In genomic region chr9:137456061-137456863, GRCh38 we compare ENCODE assay signal across 12 cellular contexts. TPM values are rescaled to one million over a fixed set of nuclear protein-coding genes. Genes with fewer than 3 reads are reported as not detected.
A peak's percentile ranks its signal among the peaks of the same experiment; 100 is the strongest.
DNase-seq lines count a peak whose midpoint lies in the region; ATAC-seq and TF ChIP-seq lines count a peak whose summit lies in the region.
"Had no signal": no experiment of that assay in that cellular context is flagged by ENCODE, and none has a peak within 500 bp of the region (broad histone marks: within the 10 kb centered on the region; RNA-seq: fewer than 3 reads in every experiment).

No MANE protein-coding gene starts in this region.

- intact Hi-C loops in CD4-positive, alpha-beta memory T cell (cut with micrococcal nuclease) = loop anchor here (5.0 kb wide), 1 partner anchor 34 kb away; the partner anchor contains the start of genes EXD3 and NOXA1
- intact Hi-C loops in posterior vena cava (cut with DNase I) (no loop called here), vagina (cut with DNase I) (no loop called here)

- no peak for DNase-seq in CD4-positive, alpha-beta memory T cell
- DNase-seq in fibroblast of peridontal ligament (ENCODE audit: extremely low read depth) (peak; percentile 69), posterior vena cava (ENCODE audit: low spot score) (peak; percentile 58), vagina (ENCODE audit: extremely low spot score in 2 of 2) (no peak), DMS153 (lab: John Stamatoyannopoulos, UW) (no peak)
- DNase-seq: effector memory CD8-positive, alpha-beta T cell; NCI-H1417 treated with DMSO at 0.1 percent for 48 hours; stimulated activated CD4-positive, alpha-beta T cell treated with anti-CD3 and anti-CD28 coated beads, Interleukin-15, amount 100 ng/mL, for 24 hours had no signal

- no peak for TF ChIP-seq POLR2A in vagina (IDR thresholded peaks at IDR 0.05)

- H3K4me2 ChIP-seq in OCI-LY1 (ENCODE audit: low read length) = no peak overlapping the region

- no peaks in the 10 kb centered on the region for H3K27me3 Mint-ChIP-seq in CD4-positive, alpha-beta memory T cell
- H3K27me3 Mint-ChIP-seq: effector memory CD8-positive, alpha-beta T cell had no signal

- CTCF ChIA-PET in CD4-positive, alpha-beta memory T cell (lab: Charles Lee; ENCODE audit: partially characterized antibody) = interaction anchor here (1.6 kb wide), 1 partner anchor 10 kb away, joined by 4 read pairs; no protein-coding TSS in a partner anchor

- no peak overlapping the region for H3K27ac ChIP-seq in CD4-positive, alpha-beta memory T cell (ENCODE audit: low read depth, low read length)
- H3K27ac ChIP-seq in OCI-LY1 (ENCODE audit: low read depth, low read length, poor library complexity, severe bottlenecking) (peak overlapping the region; percentile 33), vagina (no peak overlapping the region)

- TF ChIP-seq CTCF in OCI-LY1 (IDR thresholded peaks at IDR 0.05; ENCODE audit: low read length) (no peak), vagina (IDR thresholded peaks at IDR 0.05) (no peak)

- peaks cover 65% of the 10 kb centered on the region for H3K4me1 ChIP-seq in CD4-positive, alpha-beta memory T cell (ENCODE audit: insufficient read depth, low read length)
- peaks cover 40% of the 10 kb centered on the region for H3K4me1 ChIP-seq in OCI-LY1 (ENCODE audit: insufficient read depth, low read length, severe bottlenecking)
- peaks cover 43% of the 10 kb centered on the region for H3K4me1 ChIP-seq in vagina

- no peaks in the 10 kb centered on the region for H4K20me1 ChIP-seq in OCI-LY1 (ENCODE audit: insufficient read depth, low read length)

- no peak for ATAC-seq in HG02763 (IDR thresholded peaks at IDR 0.05; ENCODE audit: unreplicated experiment)
- ATAC-seq: effector memory CD8-positive, alpha-beta T cell had no signal

- POLR2A ChIA-PET in CD4-positive, alpha-beta memory T cell (lab: Charles Lee; ENCODE audit: partially characterized antibody) = interaction anchor here (1.0 to 1.3 kb wide), 2 partner anchors 10 to 34 kb away, joined by 3 read pairs; no protein-coding TSS in a partner anchor

- H3F3A ChIP-seq in OCI-LY1 (ENCODE audit: insufficient read depth, low read length) = no peaks in the 10 kb centered on the region

- H3K27me3 ChIP-seq in CD4-positive, alpha-beta memory T cell (ENCODE audit: insufficient read depth, low read length) = no peaks in the 10 kb centered on the region
- H3K27me3 ChIP-seq in OCI-LY1 (ENCODE audit: insufficient read depth, low read length) (no peaks in the 10 kb centered on the region), vagina (no peaks in the 10 kb centered on the region)

- H2AFZ ChIP-seq in OCI-LY1 (ENCODE audit: low read length) = no peak overlapping the region

- H3K9me2 ChIP-seq in OCI-LY1 (ENCODE audit: low read depth, low read length) = no peaks in the 10 kb centered on the region

- H3K4me1 Mint-ChIP-seq in CD4-positive, alpha-beta memory T cell = peaks cover 9 to 52% (median 19%) of the 10 kb centered on the region in 4 donors

- H3K4me3 Mint-ChIP-seq in CD4-positive, alpha-beta memory T cell = peak overlapping the region in 5 of 8 donors; percentile 25 to 68 (median 31)

- no peak overlapping the region for H3K4me3 ChIP-seq in CD4-positive, alpha-beta memory T cell (ENCODE audit: low read length in 2 of 2)
- H3K4me3 ChIP-seq in OCI-LY1 (ENCODE audit: low read depth, low read length, poor library complexity, severe bottlenecking) (no peak overlapping the region), vagina (no peak overlapping the region)

- H3K36me3 ChIP-seq in CD4-positive, alpha-beta memory T cell (ENCODE audit: insufficient read depth, low read length) = no peaks in the 10 kb centered on the region
- H3K36me3 ChIP-seq in OCI-LY1 (ENCODE audit: insufficient read depth, low read length) (peaks cover 27% of the 10 kb centered on the region), vagina (no peaks in the 10 kb centered on the region)

- H3K9ac ChIP-seq in OCI-LY1 (ENCODE audit: low read length) = no peak overlapping the region

- H3K36me3 Mint-ChIP-seq in CD4-positive, alpha-beta memory T cell = peaks cover 0 to 4% of the 10 kb centered on the region in 2 donors

- H3K27ac Mint-ChIP-seq in CD4-positive, alpha-beta memory T cell = peak overlapping the region in 3 of 7 donors; percentile 37 to 82 (median 77)
- H3K27ac Mint-ChIP-seq: effector memory CD8-positive, alpha-beta T cell had no signal

- no peaks in the 10 kb centered on the region for H3K9me3 Mint-ChIP-seq in CD4-positive, alpha-beta memory T cell
- H3K9me3 Mint-ChIP-seq: effector memory CD8-positive, alpha-beta T cell had no signal

- H3K79me2 ChIP-seq in OCI-LY1 (ENCODE audit: insufficient read depth, low read length) = no peaks in the 10 kb centered on the region

- H3K9me3 ChIP-seq in CD4-positive, alpha-beta memory T cell (ENCODE audit: control insufficient read depth in 1 of 2, low read length in 2 of 2) = no peaks in the 10 kb centered on the region
- H3K9me3 ChIP-seq in OCI-LY1 (ENCODE audit: low read length) (no peaks in the 10 kb centered on the region), vagina (no peaks in the 10 kb centered on the region)

RNA-seq across cellular contexts. Expression of gene NSMF, which starts 2.9 kb away (rescaled TPM):
- 10 to 100 TPM; 18.3 to 20.9 TPM for total RNA-seq in CD4-positive, alpha-beta memory T cell
- polyA plus RNA-seq in CD4-positive, alpha-beta memory T cell = 10 to 100 TPM in 1 of 2 donors, 1 to 10 TPM in 1; 3.8 to 10.6 TPM
- 10 to 100 TPM; 47.6 to 55.5 TPM for total RNA-seq in posterior vena cava
- total RNA-seq in vagina = 35.1 TPM

RNA-seq across cellular contexts. Expression of gene ENTPD8, which starts 15.1 kb away (rescaled TPM):
- not detected for total RNA-seq in CD4-positive, alpha-beta memory T cell
- not detected for polyA plus RNA-seq in CD4-positive, alpha-beta memory T cell
- not detected for total RNA-seq in posterior vena cava
- total RNA-seq in vagina = not detected
- total RNA-seq: RPMI7951 had no signal
- polyA plus RNA-seq: keratinocyte had no signal

RNA-seq across cellular contexts. Expression of gene NOXA1, which starts 33.1 kb away (rescaled TPM):
- total RNA-seq in CD4-positive, alpha-beta memory T cell = 1 to 10 TPM; 4.5 to 5.6 TPM
- under 1 TPM; 0.29 to 1.00 TPM for polyA plus RNA-seq in CD4-positive, alpha-beta memory T cell
- 1 to 10 TPM; 2.0 to 2.7 TPM for total RNA-seq in posterior vena cava
- total RNA-seq in vagina = 2.9 TPM
- total RNA-seq: RPMI7951 had no signal

RNA-seq across cellular contexts. Expression of gene EXD3, which starts 33.3 kb away (rescaled TPM):
- 10 to 100 TPM; 21.4 to 21.9 TPM for total RNA-seq in CD4-positive, alpha-beta memory T cell
- 1 to 10 TPM; 2.5 to 7.1 TPM for polyA plus RNA-seq in CD4-positive, alpha-beta memory T cell
- 10 to 100 TPM; 13.9 to 14.6 TPM for total RNA-seq in posterior vena cava
- 35.6 TPM for total RNA-seq in vagina

Comparison
In these comparisons a context has a peak if more than half of its experiments do, and no peak if none do; other contexts are left out.
1. DNase-seq: peak in fibroblast of peridontal ligament (single experiment) and posterior vena cava (single experiment); none in CD4-positive, alpha-beta memory T cell (0 of 5), vagina (0 of 2) and DMS153 (single experiment).